In genomic region chr7:25964483-25964961, GRCh38 we compare ENCODE assay signal across 1 cellular context.
TF ChIP-seq lines count a peak whose summit lies in the region.

No MANE protein-coding gene starts in this region.

TF ChIP-seq in GM23338, 12 proteins besides CTCF, POLR2A, EP300 and RAD21 (continued from another document):
- no peak for TF ChIP-seq REST (IDR thresholded peaks at IDR 0.05; ENCODE audit: unreplicated experiment)
